8 cellular contexts compared by ENCODE assay signal in the genomic region with DNA sequence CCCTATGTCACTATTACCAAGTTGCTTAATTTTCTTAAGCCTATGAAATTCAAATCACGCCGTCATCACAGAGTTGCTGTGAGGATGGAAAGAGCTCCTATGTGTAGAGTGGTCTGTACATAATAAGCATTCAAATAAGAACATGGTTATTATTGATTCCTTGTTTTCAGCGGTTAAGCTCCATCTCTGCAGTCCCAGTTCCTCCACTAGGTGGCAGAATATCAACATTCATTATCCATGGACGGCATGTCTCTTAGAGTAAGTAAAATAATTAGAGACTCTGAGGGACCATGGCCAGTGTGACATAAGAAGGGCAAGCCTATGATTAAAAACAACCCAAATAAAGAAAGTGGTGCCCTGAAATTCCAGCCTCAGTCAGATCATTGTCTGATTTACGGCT.
DNase-seq lines count a peak whose midpoint lies in the region; FAIRE-seq and TF ChIP-seq lines count a peak whose summit lies in the region.

No MANE protein-coding gene starts in this region.

- no peak overlapping the region for H3K27ac Mint-ChIP-seq in T-helper 2 cell treated with Interferon-gamma antibody and Interleukin-4, amounts not matched to agents 5 μg/mL and 100 μg/mL, for 36 hours

- TF ChIP-seq CTCF in BJ (IDR thresholded peaks at IDR 0.05; ENCODE audit: insufficient read depth, low read depth, low read length) (peak; percentile 65), VCaP (conservative IDR thresholded peaks at IDR 0.05) (peak; percentile 81), fibroblast of mammary gland (conservative IDR thresholded peaks at IDR 0.05; ENCODE audit: control insufficient read depth, insufficient read depth, low read depth, low read length) (peak; percentile 82), osteoblast (IDR thresholded peaks at IDR 0.05; ENCODE audit: extremely low read depth, low read depth, low read length) (peak; percentile 80), coronary artery (IDR thresholded peaks at IDR 0.05) (no peak)

- H3K4me3 Mint-ChIP-seq in T-helper 2 cell treated with Interferon-gamma antibody and Interleukin-4, amounts not matched to agents 5 μg/mL and 100 μg/mL, for 36 hours = no peak overlapping the region

- H3K9me3 ChIP-seq in osteoblast (ENCODE audit: low read depth, low read length) = no peaks in the 10 kb centered on the region

- no peak overlapping the region for H3K27ac ChIP-seq in VCaP
- no peak overlapping the region for H3K27ac ChIP-seq in osteoblast (ENCODE audit: low read depth, low read length)
- H3K27ac ChIP-seq in coronary artery = no peak overlapping the region

- CTCF ChIA-PET in BJ (lab: Yijun Ruan, JAX) = interaction anchor here (0.6 to 2.5 kb wide), 14 partner anchors 8 to 460 kb away, joined by 3 to 13 read pairs (median 4); no protein-coding TSS in a partner anchor

- H3K27me3 Mint-ChIP-seq in T-helper 2 cell treated with Interferon-gamma antibody and Interleukin-4, amounts not matched to agents 5 μg/mL and 100 μg/mL, for 36 hours (ENCODE audit: low read depth) = no peaks in the 10 kb centered on the region

- POLR2A ChIA-PET in BJ (lab: Charles Lee) = no interaction called here

- no peaks in the 10 kb centered on the region for H3K4me1 Mint-ChIP-seq in T-helper 2 cell treated with Interferon-gamma antibody and Interleukin-4, amounts not matched to agents 5 μg/mL and 100 μg/mL, for 36 hours (ENCODE audit: low read depth)

- H3K4me1 ChIP-seq in osteoblast (ENCODE audit: insufficient read depth, low read length) = no peaks in the 10 kb centered on the region

- no peak overlapping the region for H3K4me3 ChIP-seq in BJ (ENCODE audit: low read depth, low read length)
- no peak overlapping the region for H3K4me3 ChIP-seq in fibroblast of mammary gland (ENCODE audit: control insufficient read depth, low read depth, low read length)
- no peak overlapping the region for H3K4me3 ChIP-seq in osteoblast (ENCODE audit: insufficient read depth, low read length)
- H3K4me3 ChIP-seq in coronary artery = no peak overlapping the region

- no peaks in the 10 kb centered on the region for H3K9me3 Mint-ChIP-seq in T-helper 2 cell treated with Interferon-gamma antibody and Interleukin-4, amounts not matched to agents 5 μg/mL and 100 μg/mL, for 36 hours

- H3K27me3 ChIP-seq in BJ (ENCODE audit: control insufficient read depth, insufficient read depth, low read length) (0 out of 2 replicates have a peak, but pooled peaks cover 1% of the 10 kb centered on the region), osteoblast (ENCODE audit: insufficient read depth, low read length) (no peaks in the 10 kb centered on the region)

- no peak overlapping the region for H2AFZ ChIP-seq in osteoblast (ENCODE audit: low read length)

- no peaks in the 10 kb centered on the region for H3K79me2 ChIP-seq in osteoblast (ENCODE audit: insufficient read depth, low read length)

- no peaks in the 10 kb centered on the region for H3K36me3 Mint-ChIP-seq in T-helper 2 cell treated with Interferon-gamma antibody and Interleukin-4, amounts not matched to agents 5 μg/mL and 100 μg/mL, for 36 hours (ENCODE audit: low read depth)

- no peaks in the 10 kb centered on the region for H4K20me1 ChIP-seq in osteoblast (ENCODE audit: insufficient read depth, low read length)

- no peak overlapping the region for H3K4me2 ChIP-seq in osteoblast (ENCODE audit: insufficient read depth, low read length)

- FAIRE-seq in GM19239 (lab: Jason Lieb, UNC) = peak; percentile 93

- DNase-seq in BJ (ENCODE audit: low read depth) = no peak
- peak; percentile 26 for DNase-seq in GM19239 (ENCODE audit: insufficient read length, low spot score)
- DNase-seq in NCI-H146 treated with DMSO at 0.1 percent for 48 hours (lab: John Stamatoyannopoulos, UW; ENCODE audit: unreplicated experiment) = peak; percentile 42
- peak; percentile 61 for DNase-seq in fibroblast of mammary gland (ENCODE audit: low read depth)
- peak; percentile 83 for DNase-seq in osteoblast (ENCODE audit: insufficient read length, low spot score, missing footprints)
- DNase-seq in coronary artery (ENCODE audit: low spot score) = no peak
- DNase-seq in T-helper 2 cell treated with Interferon-gamma antibody and Interleukin-4, amounts not matched to agents 5 μg/mL and 100 μg/mL, for 36 hours (ENCODE audit: low spot score) = no peak

- no peaks in the 10 kb centered on the region for H3K36me3 ChIP-seq in BJ (ENCODE audit: control insufficient read depth, insufficient read depth, low read length)
- H3K36me3 ChIP-seq in osteoblast (ENCODE audit: insufficient read depth, low read length) = no peaks in the 10 kb centered on the region

Comparison
In these comparisons a context has a peak if more than half of its experiments do, and no peak if none do; other contexts are left out.
1. DNase-seq: peak in GM19239 (single experiment), NCI-H146 treated with DMSO at 0.1 percent for 48 hours (single experiment), fibroblast of mammary gland (single experiment) and osteoblast (single experiment); none in BJ (single experiment), coronary artery (single experiment) and T-helper 2 cell treated with Interferon-gamma antibody and Interleukin-4, amounts not matched to agents 5 μg/mL and 100 μg/mL, for 36 hours (single experiment).